8 cellular contexts compared by ENCODE assay signal in the genomic region with DNA sequence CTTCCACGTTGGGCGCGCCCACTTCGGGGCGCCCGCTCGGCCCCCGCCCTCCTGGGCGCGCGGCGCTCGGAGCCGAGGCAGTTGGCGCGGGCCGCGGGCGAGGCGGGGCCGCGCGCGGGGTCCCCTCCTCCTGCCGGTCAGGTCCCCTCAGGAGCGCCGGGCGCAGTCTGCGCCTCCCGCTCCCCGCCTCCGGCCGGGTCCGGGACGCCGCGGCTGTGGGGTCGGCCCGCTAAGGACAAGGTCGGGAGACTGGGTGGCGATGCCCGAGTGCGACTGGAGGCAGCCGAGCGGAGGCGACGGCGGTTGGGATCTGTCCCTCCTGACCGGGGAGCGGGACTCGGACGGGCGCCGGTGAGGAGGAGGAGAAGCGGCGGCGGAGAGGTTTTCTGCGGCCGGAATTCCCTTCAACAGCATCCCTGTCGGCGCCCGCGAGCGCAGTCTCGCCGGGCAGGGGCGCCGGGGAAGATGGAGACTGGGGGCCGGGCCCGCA. TPM values are rescaled to one million over a fixed set of nuclear protein-coding genes. Genes with fewer than 3 reads are reported as not detected.
DNase-seq lines count a peak whose midpoint lies in the region; ATAC-seq and TF ChIP-seq lines count a peak whose summit lies in the region.

A gene with protein sequence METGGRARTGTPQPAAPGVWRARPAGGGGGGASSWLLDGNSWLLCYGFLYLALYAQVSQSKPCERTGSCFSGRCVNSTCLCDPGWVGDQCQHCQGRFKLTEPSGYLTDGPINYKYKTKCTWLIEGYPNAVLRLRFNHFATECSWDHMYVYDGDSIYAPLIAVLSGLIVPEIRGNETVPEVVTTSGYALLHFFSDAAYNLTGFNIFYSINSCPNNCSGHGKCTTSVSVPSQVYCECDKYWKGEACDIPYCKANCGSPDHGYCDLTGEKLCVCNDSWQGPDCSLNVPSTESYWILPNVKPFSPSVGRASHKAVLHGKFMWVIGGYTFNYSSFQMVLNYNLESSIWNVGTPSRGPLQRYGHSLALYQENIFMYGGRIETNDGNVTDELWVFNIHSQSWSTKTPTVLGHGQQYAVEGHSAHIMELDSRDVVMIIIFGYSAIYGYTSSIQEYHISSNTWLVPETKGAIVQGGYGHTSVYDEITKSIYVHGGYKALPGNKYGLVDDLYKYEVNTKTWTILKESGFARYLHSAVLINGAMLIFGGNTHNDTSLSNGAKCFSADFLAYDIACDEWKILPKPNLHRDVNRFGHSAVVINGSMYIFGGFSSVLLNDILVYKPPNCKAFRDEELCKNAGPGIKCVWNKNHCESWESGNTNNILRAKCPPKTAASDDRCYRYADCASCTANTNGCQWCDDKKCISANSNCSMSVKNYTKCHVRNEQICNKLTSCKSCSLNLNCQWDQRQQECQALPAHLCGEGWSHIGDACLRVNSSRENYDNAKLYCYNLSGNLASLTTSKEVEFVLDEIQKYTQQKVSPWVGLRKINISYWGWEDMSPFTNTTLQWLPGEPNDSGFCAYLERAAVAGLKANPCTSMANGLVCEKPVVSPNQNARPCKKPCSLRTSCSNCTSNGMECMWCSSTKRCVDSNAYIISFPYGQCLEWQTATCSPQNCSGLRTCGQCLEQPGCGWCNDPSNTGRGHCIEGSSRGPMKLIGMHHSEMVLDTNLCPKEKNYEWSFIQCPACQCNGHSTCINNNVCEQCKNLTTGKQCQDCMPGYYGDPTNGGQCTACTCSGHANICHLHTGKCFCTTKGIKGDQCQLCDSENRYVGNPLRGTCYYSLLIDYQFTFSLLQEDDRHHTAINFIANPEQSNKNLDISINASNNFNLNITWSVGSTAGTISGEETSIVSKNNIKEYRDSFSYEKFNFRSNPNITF (N-terminal part only) (plus strand): TSS at position 80 of the 490 bp plus-strand sequence. CDS start 386 bp downstream, at position 466.

- POLR2A ChIA-PET in activated CD4-positive, alpha-beta T cell treated with anti-CD3 and anti-CD28 coated beads for 36 hours (lab: Charles Lee) = no interaction called here

- peaks cover 4% of the 10 kb centered on the region; the same call in 1 of the 2 replicates for H3K27me3 ChIP-seq in H9 (ENCODE audit: insufficient read depth, low read length)
- peaks cover 0 to 85% (median 31%) of the 10 kb centered on the region in 7 donors for H3K27me3 ChIP-seq in heart right ventricle

- H3K23me2 ChIP-seq in H9 (ENCODE audit: insufficient read length, low read depth, low read length, poor library complexity, severe bottlenecking) = peaks cover 10% of the 10 kb centered on the region

- H4K5ac ChIP-seq in H9 (ENCODE audit: insufficient read length, low read depth, low read length) = no peak within 1 kb of the TSS

- no CpG with 5 or more reads among the region's 70 CpGs for WGBS in H9 (ENCODE audit: extremely low coverage, insufficient read length, low lambda C conversion rate)
- 1% methylated on average over 34 to 70 of the region's 70 CpGs for WGBS in heart right ventricle, 2 donors

- ATAC-seq in activated CD4-positive, alpha-beta T cell treated with anti-CD3 and anti-CD28 coated beads for 36 hours = peak; percentile 58
- ATAC-seq in heart right ventricle = peak; percentile 74 to 94 (median 85)

- peaks cover 3% of the 10 kb centered on the region; the same call in 1 of the 2 replicates for H3K4me1 ChIP-seq in H9 (ENCODE audit: insufficient read depth, low read length)
- H3K4me1 ChIP-seq in heart right ventricle = peaks cover 0 to 16% (median 10%) of the 10 kb centered on the region in 9 donors

- CTCF ChIA-PET in activated CD4-positive, alpha-beta T cell treated with anti-CD3 and anti-CD28 coated beads for 36 hours (lab: Charles Lee) = interaction anchor here (1.0 kb wide), 1 partner anchor 11 kb away, joined by 3 read pairs; no protein-coding TSS in a partner anchor

- H4K20me1 ChIP-seq in H9 (ENCODE audit: control insufficient read depth, insufficient read depth, insufficient read length) = no peaks in the 10 kb centered on the region

- DNase-seq in activated CD4-positive, alpha-beta T cell treated with anti-CD3 and anti-CD28 coated beads for 36 hours = peak; percentile 27
- DNase-seq in activated CD4-positive, alpha-beta T cell treated with anti-CD3 and anti-CD28 coated beads, Interleukin-2, amount 50 U/mL, for 1 hour = no peak
- no peak for DNase-seq in H9
- no peak for DNase-seq in LNCaP clone FGC (ENCODE audit: low read depth)
- DNase-seq in activated T-helper 2 cell treated with anti-CD3 and anti-CD28 coated beads, Interferon-gamma antibody, Interleukin-2, Interleukin-4, amounts not matched to agents 10 μg/mL and 5 μg/mL and 100 μg/mL, durations not matched to agents 14 hours and 24 hours and 36 hours (ENCODE audit: low spot score) = no peak
- DNase-seq in heart right ventricle = peak; percentile 13 to 21
- DNase-seq in progenitor cell of endocrine pancreas (ENCODE audit: low spot score, unreplicated experiment) = peak; percentile 42
- DNase-seq in Ammon's horn (ENCODE audit: low spot score) = no peak

- H3K4me2 ChIP-seq in H9 (ENCODE audit: insufficient read depth, insufficient read length, low read length) = peak within 1 kb of the TSS; percentile 60

- no peak within 1 kb of the TSS for H2BK5ac ChIP-seq in H9 (ENCODE audit: insufficient read length, low read length)

- no peaks in the 10 kb centered on the region for H3K36me3 ChIP-seq in heart right ventricle

- no peak within 1 kb of the TSS for H3T11ph ChIP-seq in H9 (ENCODE audit: low read length)

- H4K91ac ChIP-seq in H9 (ENCODE audit: insufficient read length, low read depth, low read length) = no peak within 1 kb of the TSS

- peak within 1 kb of the TSS; percentile 5 for H2AFZ ChIP-seq in H9 (ENCODE audit: low read length)

- H3K4me1 Mint-ChIP-seq in activated CD4-positive, alpha-beta T cell treated with anti-CD3 and anti-CD28 coated beads for 36 hours = peaks cover 10% of the 10 kb centered on the region
- H3K4me1 Mint-ChIP-seq in H9 (peaks cover 33 to 34% of the 10 kb centered on the region in 2 experiments), progenitor cell of endocrine pancreas (ENCODE audit: low read depth) (peaks cover 10% of the 10 kb centered on the region)
- peaks cover 9% of the 10 kb centered on the region for H3K4me1 Mint-ChIP-seq in activated T-helper 2 cell treated with anti-CD3 and anti-CD28 coated beads, Interferon-gamma antibody, Interleukin-2, Interleukin-4, amounts not matched to agents 10 μg/mL and 5 μg/mL and 100 μg/mL, durations not matched to agents 14 hours and 24 hours and 36 hours (ENCODE audit: low read depth)

- intact Hi-C loops in activated CD4-positive, alpha-beta T cell treated with anti-CD3 and anti-CD28 coated beads for 36 hours (cut with DNase I, micrococcal nuclease) = loop anchor here in 1 of 2 experiments (1.0 to 5.0 kb wide), 2 partner anchors 156 to 216 kb away; partner anchors contain the start of gene TRUB1
- intact Hi-C loops in activated T-helper 2 cell treated with anti-CD3 and anti-CD28 coated beads, Interferon-gamma antibody, Interleukin-2, Interleukin-4, amounts not matched to agents 10 μg/mL and 5 μg/mL and 100 μg/mL, durations not matched to agents 14 hours and 24 hours and 36 hours (cut with micrococcal nuclease) = loop anchor here (1.0 kb wide), 1 partner anchor 216 kb away; no protein-coding TSS in a partner anchor
- intact Hi-C loops in heart right ventricle (cut with DNase I) = no loop called here

- no peaks in the 10 kb centered on the region for H3K36me3 Mint-ChIP-seq in activated CD4-positive, alpha-beta T cell treated with anti-CD3 and anti-CD28 coated beads for 36 hours (ENCODE audit: low read depth)
- H3K36me3 Mint-ChIP-seq in H9 (ENCODE audit: insufficient read depth in 1 of 3, low read depth in 3 of 3) (peaks cover 0 to 1% (median 0%) of the 10 kb centered on the region in 3 experiments; a peak in 1 of 7 replicates), progenitor cell of endocrine pancreas (ENCODE audit: insufficient read depth) (no peaks in the 10 kb centered on the region)
- H3K36me3 Mint-ChIP-seq in activated T-helper 2 cell treated with anti-CD3 and anti-CD28 coated beads, Interferon-gamma antibody, Interleukin-2, Interleukin-4, amounts not matched to agents 10 μg/mL and 5 μg/mL and 100 μg/mL, durations not matched to agents 14 hours and 24 hours and 36 hours (ENCODE audit: low read depth) = no peaks in the 10 kb centered on the region

- peak within 1 kb of the TSS; percentile 61 for H3K4me3 Mint-ChIP-seq in activated CD4-positive, alpha-beta T cell treated with anti-CD3 and anti-CD28 coated beads for 36 hours
- H3K4me3 Mint-ChIP-seq in H9 (peak within 1 kb of the TSS; percentile 82 to 92), progenitor cell of endocrine pancreas (ENCODE audit: low read depth) (peak within 1 kb of the TSS; percentile 87)
- peak within 1 kb of the TSS; percentile 74 for H3K4me3 Mint-ChIP-seq in activated T-helper 2 cell treated with anti-CD3 and anti-CD28 coated beads, Interferon-gamma antibody, Interleukin-2, Interleukin-4, amounts not matched to agents 10 μg/mL and 5 μg/mL and 100 μg/mL, durations not matched to agents 14 hours and 24 hours and 36 hours (ENCODE audit: low read depth)

- no peak within 1 kb of the TSS for H3K27ac ChIP-seq in H9 (ENCODE audit: insufficient read length, low read depth, low read length)
- H3K27ac ChIP-seq in heart right ventricle = peak within 1 kb of the TSS in 4 of 10 donors; percentile 16 to 55 (median 32)

- H2BK20ac ChIP-seq in H9 (ENCODE audit: low read depth, low read length, poor library complexity, severe bottlenecking) = no peak within 1 kb of the TSS

- H3K79me2 ChIP-seq in H9 (ENCODE audit: insufficient read depth, low read length) = no peaks in the 10 kb centered on the region; the same call in 1 of the 2 replicates

- no peaks in the 10 kb centered on the region for H3K79me1 ChIP-seq in H9 (ENCODE audit: insufficient read depth, low read depth, low read length, poor library complexity, severe bottlenecking)

- H3K27ac Mint-ChIP-seq in activated CD4-positive, alpha-beta T cell treated with anti-CD3 and anti-CD28 coated beads for 36 hours = peak within 1 kb of the TSS; percentile 19
- peak within 1 kb of the TSS in 1 of 3 experiments; percentile 94; a peak in 4 of 7 replicates for H3K27ac Mint-ChIP-seq in H9
- no peak within 1 kb of the TSS for H3K27ac Mint-ChIP-seq in activated T-helper 2 cell treated with anti-CD3 and anti-CD28 coated beads, Interferon-gamma antibody, Interleukin-2, Interleukin-4, amounts not matched to agents 10 μg/mL and 5 μg/mL and 100 μg/mL, durations not matched to agents 14 hours and 24 hours and 36 hours
- peak within 1 kb of the TSS; percentile 93 for H3K27ac Mint-ChIP-seq in progenitor cell of endocrine pancreas

- H3K18ac ChIP-seq in H9 (ENCODE audit: insufficient read length, low read depth, low read length) = peak within 1 kb of the TSS; percentile 16

- no peak within 1 kb of the TSS for H3K4ac ChIP-seq in H9 (ENCODE audit: low read depth, low read length)

- H2AK5ac ChIP-seq in H9 (ENCODE audit: insufficient read length, low read length) = no peak within 1 kb of the TSS

- TF ChIP-seq CTCF in H9 (conservative IDR thresholded peaks at IDR 0.05) (no peak), LNCaP clone FGC (IDR thresholded peaks at IDR 0.05; ENCODE audit: control insufficient read depth, extremely low read depth, insufficient read depth) (no peak), heart right ventricle (IDR thresholded peaks at IDR 0.05) (no peak), progenitor cell of endocrine pancreas (IDR thresholded peaks at IDR 0.05; ENCODE audit: unreplicated experiment) (no peak)

- no peak within 1 kb of the TSS for H3K23ac ChIP-seq in H9 (ENCODE audit: insufficient read length, low read depth, low read length)

- peaks cover 37% of the 10 kb centered on the region for H3K27me3 Mint-ChIP-seq in activated CD4-positive, alpha-beta T cell treated with anti-CD3 and anti-CD28 coated beads for 36 hours
- H3K27me3 Mint-ChIP-seq in H9 (ENCODE audit: low read depth) (peaks cover 34% of the 10 kb centered on the region), progenitor cell of endocrine pancreas (peaks cover 52% of the 10 kb centered on the region)
- peaks cover 53% of the 10 kb centered on the region for H3K27me3 Mint-ChIP-seq in activated T-helper 2 cell treated with anti-CD3 and anti-CD28 coated beads, Interferon-gamma antibody, Interleukin-2, Interleukin-4, amounts not matched to agents 10 μg/mL and 5 μg/mL and 100 μg/mL, durations not matched to agents 14 hours and 24 hours and 36 hours (ENCODE audit: low read depth)

- H3K9me3 Mint-ChIP-seq in activated CD4-positive, alpha-beta T cell treated with anti-CD3 and anti-CD28 coated beads for 36 hours (ENCODE audit: low read depth) = no peaks in the 10 kb centered on the region
- H3K9me3 Mint-ChIP-seq in H9 (no peaks in the 10 kb centered on the region; a peak in 2 of 5 replicates), progenitor cell of endocrine pancreas (ENCODE audit: low read depth) (no peaks in the 10 kb centered on the region)
- no peaks in the 10 kb centered on the region for H3K9me3 Mint-ChIP-seq in activated T-helper 2 cell treated with anti-CD3 and anti-CD28 coated beads, Interferon-gamma antibody, Interleukin-2, Interleukin-4, amounts not matched to agents 10 μg/mL and 5 μg/mL and 100 μg/mL, durations not matched to agents 14 hours and 24 hours and 36 hours

- no peak within 1 kb of the TSS for H2BK15ac ChIP-seq in H9 (ENCODE audit: low read depth, low read length)

- no peak within 1 kb of the TSS for H3K56ac ChIP-seq in H9 (ENCODE audit: insufficient read length, low read depth, low read length)

- peak within 1 kb of the TSS; percentile 89 for H3K14ac ChIP-seq in H9 (ENCODE audit: insufficient read depth, low read length)

- H3K9ac ChIP-seq in H9 (ENCODE audit: extremely low read depth, insufficient read length, low read length) = peak within 1 kb of the TSS; percentile 42

- H3K4me3 ChIP-seq in LNCaP clone FGC (ENCODE audit: low read depth, low read length) = peak within 1 kb of the TSS; percentile 54
- peak within 1 kb of the TSS; percentile 38 to 75 (median 64) for H3K4me3 ChIP-seq in heart right ventricle

- H3K9me3 ChIP-seq in H9 (ENCODE audit: control insufficient read depth, low read depth, low read length) (no peaks in the 10 kb centered on the region), heart right ventricle (peaks cover 0 to 1% (median 0%) of the 10 kb centered on the region in 11 donors)

- no peak within 1 kb of the TSS for H2BK12ac ChIP-seq in H9 (ENCODE audit: insufficient read length, low read depth, low read length)

- H2BK120ac ChIP-seq in H9 (ENCODE audit: low read depth, low read length, poor library complexity, severe bottlenecking) = peak within 1 kb of the TSS; percentile 54

- no peak within 1 kb of the TSS for H4K8ac ChIP-seq in H9 (replicated peaks; ENCODE audit: insufficient read length, low read depth, low read length)

RNA-seq across cellular contexts. Expression of the gene that starts here (rescaled TPM):
- total RNA-seq in activated CD4-positive, alpha-beta T cell treated with anti-CD3 and anti-CD28 coated beads for 36 hours = under 1 TPM in 1 of 2 experiments, not detected in 1; 0.21 TPM
- 9.2 and 9.3 TPM in 2 replicates for total RNA-seq in H9 (2021)
- 0.50 and 0.87 TPM in 2 replicates for total RNA-seq in activated T-helper 2 cell treated with anti-CD3 and anti-CD28 coated beads, Interferon-gamma antibody, Interleukin-2, Interleukin-4, amounts not matched to agents 10 μg/mL and 5 μg/mL and 100 μg/mL, durations not matched to agents 14 hours and 24 hours and 36 hours
- 10 to 100 TPM in 3 of 10 donors, 1 to 10 TPM in 4, under 1 TPM in 2, not detected in 1; 0.27 to 22.4 (median 8.2) TPM for total RNA-seq in heart right ventricle
- polyA plus RNA-seq in heart right ventricle = under 1 TPM; 0.06 to 0.07 TPM
- total RNA-seq in progenitor cell of endocrine pancreas = 24.2 and 25.9 TPM in 2 replicates

Comparison
In these comparisons a context has a peak if more than half of its experiments do, and no peak if none do; other contexts are left out.
1. Peak in DNase-seq and ATAC-seq in activated CD4-positive, alpha-beta T cell treated with anti-CD3 and anti-CD28 coated beads for 36 hours; RNA of the gene not detected or under 1 TPM.
2. DNase-seq: peak in heart right ventricle (2 of 2) and progenitor cell of endocrine pancreas (single experiment); none in activated CD4-positive, alpha-beta T cell treated with anti-CD3 and anti-CD28 coated beads, Interleukin-2, amount 50 U/mL, for 1 hour (single experiment), H9 (single experiment), LNCaP clone FGC (single experiment), activated T-helper 2 cell treated with anti-CD3 and anti-CD28 coated beads, Interferon-gamma antibody, Interleukin-2, Interleukin-4, amounts not matched to agents 10 μg/mL and 5 μg/mL and 100 μg/mL, durations not matched to agents 14 hours and 24 hours and 36 hours (single experiment) and Ammon's horn (single experiment).
3. Peak in every context shown above with its lines, with median percentiles within 50 percentile points of each other: H3K4me3 Mint-ChIP-seq.